Comparison of ENCODE assay signal across 9 cellular contexts in the genomic region with DNA sequence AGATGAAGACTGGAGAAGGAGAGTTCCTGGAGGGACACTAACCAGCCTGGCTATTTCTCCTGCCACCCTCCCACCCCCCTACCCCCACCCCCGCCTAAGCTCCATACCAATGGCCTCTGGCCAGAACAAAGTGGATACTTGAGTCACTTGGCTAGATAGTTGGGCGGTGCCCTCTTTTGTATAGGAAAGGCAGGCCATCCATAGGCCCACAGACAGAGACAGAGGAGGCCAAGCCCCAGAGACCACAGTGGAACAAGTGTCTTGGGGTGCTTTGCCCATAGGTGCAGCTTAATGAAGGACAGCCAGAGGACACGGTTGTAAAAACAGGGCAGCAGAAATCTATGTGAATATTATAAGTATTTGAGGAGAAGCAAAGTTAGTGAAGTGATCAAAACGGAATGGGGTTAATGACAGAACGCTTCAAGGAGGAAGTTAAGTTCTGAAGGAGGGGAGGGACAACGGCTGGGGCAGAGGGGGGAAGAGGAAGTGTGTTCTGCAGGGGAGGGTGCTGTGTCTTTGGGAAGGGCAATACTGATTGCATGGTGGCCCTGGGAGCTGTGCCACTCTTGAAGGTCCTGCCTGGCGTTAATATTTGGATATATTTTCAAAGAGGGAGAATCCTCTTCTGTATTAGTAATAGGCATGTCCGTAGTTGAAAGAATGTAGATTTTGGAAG. TPM values are rescaled to one million over a fixed set of nuclear protein-coding genes. Genes with fewer than 3 reads are reported as not detected.
DNase-seq lines count a peak whose midpoint lies in the region; ATAC-seq, FAIRE-seq and TF ChIP-seq lines count a peak whose summit lies in the region.
"Had no signal": no experiment of that assay in that cellular context is flagged by ENCODE, and none has a peak within 500 bp of the region (broad histone marks: within the 10 kb centered on the region; RNA-seq: fewer than 3 reads in every experiment).

No MANE protein-coding gene starts in this region.

- H3F3A ChIP-seq in smooth muscle cell (ENCODE audit: low read depth) = no peaks in the 10 kb centered on the region

- H3K27ac ChIP-seq in DND-41 (ENCODE audit: low read length) (peak overlapping the region; percentile 75), spleen (peak overlapping the region; percentile 64 to 100 (median 90)), smooth muscle cell (ENCODE audit: low read depth) (no peak overlapping the region)

- ATAC-seq in DND-41 (ENCODE audit: insufficient read depth, low read depth) (peak; percentile 76), GM21423 (IDR thresholded peaks at IDR 0.05; ENCODE audit: unreplicated experiment) (peak; percentile 42)

- TF ChIP-seq POLR2A in spleen (IDR thresholded peaks at IDR 0.05) = no peak

- H3K36me3 Mint-ChIP-seq in activated naive CD4-positive, alpha-beta T cell treated with anti-CD3 and anti-CD28 coated beads for 36 hours (ENCODE audit: low read depth) = peaks cover 12% of the 10 kb centered on the region

- no peaks in the 10 kb centered on the region for H3K9me3 Mint-ChIP-seq in activated naive CD4-positive, alpha-beta T cell treated with anti-CD3 and anti-CD28 coated beads for 36 hours

- peak; percentile 78 for DNase-seq in DND-41
- peak; percentile 80 for DNase-seq in KG1 (lab: John Stamatoyannopoulos, UW)
- peak; percentile 70 for DNase-seq in activated naive CD4-positive, alpha-beta T cell treated with anti-CD3 and anti-CD28 coated beads for 36 hours
- peak; percentile 89 for DNase-seq in spleen
- DNase-seq in NCI-H2171 (lab: John Stamatoyannopoulos, UW) = no peak
- no peak for DNase-seq in frontal cortex (ENCODE audit: low spot score in 2 of 2)
- DNase-seq in smooth muscle cell (lab: John Stamatoyannopoulos, UW; ENCODE audit: unreplicated experiment) = no peak

- H3K79me2 ChIP-seq in DND-41 (ENCODE audit: insufficient read depth, low read length) = peaks cover 88% of the 10 kb centered on the region
- H3K79me2 ChIP-seq in smooth muscle cell (ENCODE audit: low read depth) = no peaks in the 10 kb centered on the region

- H3K4me1 ChIP-seq in DND-41 (ENCODE audit: insufficient read depth, low read length) (peaks cover 79% of the 10 kb centered on the region), spleen (peaks cover 96 to 100% (median 100%) of the 10 kb centered on the region in 6 donors), smooth muscle cell (ENCODE audit: low read depth) (peaks cover 4% of the 10 kb centered on the region)

- H3K9me3 ChIP-seq in DND-41 (ENCODE audit: insufficient read depth, low read length, severe bottlenecking) (no peaks in the 10 kb centered on the region), spleen (no peaks in the 10 kb centered on the region), smooth muscle cell (replicated peaks; ENCODE audit: low read depth) (no peaks in the 10 kb centered on the region)
- H3K9me3 ChIP-seq: thoracic aorta had no signal

- H3K4me3 ChIP-seq in DND-41 (ENCODE audit: low read depth in 1 of 2, low read length in 2 of 2) (peak overlapping the region in 1 of 2 experiments; percentile 47; a peak in 2 of 4 replicates), spleen (peak overlapping the region in 5 of 8 donors; percentile 10 to 59 (median 25)), smooth muscle cell (no peak overlapping the region)
- H3K4me3 ChIP-seq: thoracic aorta had no signal

- H3K9ac ChIP-seq in DND-41 (ENCODE audit: low read depth, low read length) = peak overlapping the region; percentile 47
- no peak overlapping the region for H3K9ac ChIP-seq in smooth muscle cell (ENCODE audit: low read depth)

- H3K27me3 ChIP-seq in DND-41 (ENCODE audit: insufficient read depth, low read length, poor library complexity) (no peaks in the 10 kb centered on the region), spleen (replicated peaks in 1 of 7) (no peaks in the 10 kb centered on the region), smooth muscle cell (ENCODE audit: low read depth) (no peaks in the 10 kb centered on the region)

- 6 to 22% (median 10%) methylated on average over 7 to 8 of the region's 8 CpGs for WGBS in spleen, 5 donors
- 84% methylated on average over 8 of the region's 8 CpGs for WGBS in smooth muscle cell (ENCODE audit: low lambda C conversion rate)

- H3K4me3 Mint-ChIP-seq in activated naive CD4-positive, alpha-beta T cell treated with anti-CD3 and anti-CD28 coated beads for 36 hours = peak overlapping the region; percentile 38

- H4K20me1 ChIP-seq in DND-41 (ENCODE audit: insufficient read depth, low read length) = peaks cover 77% of the 10 kb centered on the region
- no peaks in the 10 kb centered on the region for H4K20me1 ChIP-seq in smooth muscle cell (ENCODE audit: low read depth)

- CTCF ChIA-PET in activated naive CD4-positive, alpha-beta T cell treated with anti-CD3 and anti-CD28 coated beads for 36 hours (lab: Charles Lee) = interaction anchor here (0.9 to 1.7 kb wide), 3 partner anchors 9 to 31 kb away, joined by 3 to 7 read pairs (median 5); no protein-coding TSS in a partner anchor

- H3K4me2 ChIP-seq in DND-41 (ENCODE audit: insufficient read depth, low read length) (peak overlapping the region; percentile 71), smooth muscle cell (no peak overlapping the region)

- no peaks in the 10 kb centered on the region for H3K27me3 Mint-ChIP-seq in activated naive CD4-positive, alpha-beta T cell treated with anti-CD3 and anti-CD28 coated beads for 36 hours (ENCODE audit: low read depth)

- H2AFZ ChIP-seq in DND-41 (ENCODE audit: low read depth, low read length) (no peak overlapping the region), smooth muscle cell (ENCODE audit: low read depth) (no peak overlapping the region)

- intact Hi-C loops in activated naive CD4-positive, alpha-beta T cell treated with anti-CD3 and anti-CD28 coated beads for 36 hours (cut with micrococcal nuclease) = loop anchor here (10.0 kb wide), 1 partner anchor 918 kb away; no protein-coding TSS in a partner anchor
- intact Hi-C loops in spleen (cut with DNase I; ENCODE audit: low total_unique reads) = no loop called here

- H3K36me3 ChIP-seq in DND-41 (ENCODE audit: insufficient read depth, low read length) (peaks cover 21% of the 10 kb centered on the region), spleen (peaks cover 0 to 33% (median 0%) of the 10 kb centered on the region in 6 donors), smooth muscle cell (ENCODE audit: low read depth) (no peaks in the 10 kb centered on the region)
- H3K36me3 ChIP-seq: thoracic aorta had no signal

- H3K4me1 Mint-ChIP-seq in activated naive CD4-positive, alpha-beta T cell treated with anti-CD3 and anti-CD28 coated beads for 36 hours (ENCODE audit: low read depth) = peaks cover 98% of the 10 kb centered on the region

- H3K27ac Mint-ChIP-seq in activated naive CD4-positive, alpha-beta T cell treated with anti-CD3 and anti-CD28 coated beads for 36 hours = peak overlapping the region; percentile 84

- no peak for TF ChIP-seq CTCF in DND-41 (IDR thresholded peaks at IDR 0.05; ENCODE audit: borderline replicate concordance, extremely low read depth, low read length, poor library complexity, severe bottlenecking)
- no peak for TF ChIP-seq CTCF in spleen (IDR thresholded peaks at IDR 0.05 in 8 of 11, conservative IDR thresholded peaks at IDR 0.05 in 3 of 11)
- no peak for TF ChIP-seq CTCF in smooth muscle cell (IDR thresholded peaks at IDR 0.05; ENCODE audit: borderline replicate concordance, insufficient read depth, poor library complexity, severe bottlenecking)

- no peak for FAIRE-seq in frontal cortex (lab: Jason Lieb, UNC)

RNA-seq across cellular contexts. Expression of a gene that starts 32.7 kb away (rescaled TPM):
- 10 to 100 TPM; 64.0 to 65.0 TPM for total RNA-seq in activated naive CD4-positive, alpha-beta T cell treated with anti-CD3 and anti-CD28 coated beads for 36 hours
- 100 to 1,000 TPM; 125 to 270 (median 160) TPM for total RNA-seq in spleen
- polyA plus RNA-seq in spleen = 10 to 100 TPM; 45.8 to 74.2 (median 52.5) TPM
- 3.7 TPM for total RNA-seq in frontal cortex
- 2.2 and 4.7 TPM in 2 replicates for total RNA-seq in smooth muscle cell
- polyA plus RNA-seq in smooth muscle cell = 3.5 and 4.2 TPM in 2 replicates

Comparison
In these comparisons a context has a peak if more than half of its experiments do, and no peak if none do; other contexts are left out.
1. DNase-seq: peak in DND-41 (single experiment), KG1 (single experiment), activated naive CD4-positive, alpha-beta T cell treated with anti-CD3 and anti-CD28 coated beads for 36 hours (single experiment) and spleen (single experiment); none in NCI-H2171 (single experiment), frontal cortex (0 of 2) and smooth muscle cell (single experiment).
2. RNA of a gene that starts 32.7 kb away (total RNA-seq): 125 to 270 TPM in spleen and 64.0 to 65.0 TPM in activated naive CD4-positive, alpha-beta T cell treated with anti-CD3 and anti-CD28 coated beads for 36 hours; 3.7 TPM in frontal cortex (single experiment) and 2.2 to 4.7 TPM in smooth muscle cell; every median in the first group is over 10 times any median in the second.